Comparison of ENCODE assay signal across 10 cellular contexts in genomic region chr1:228463009-228463558, GRCh38. TPM values are rescaled to one million over a fixed set of nuclear protein-coding genes. Genes with fewer than 3 reads are reported as not detected.
DNase-seq lines count a peak whose midpoint lies in the region; ATAC-seq, FAIRE-seq and TF ChIP-seq lines count a peak whose summit lies in the region.
"Had no signal": no experiment of that assay in that cellular context is flagged by ENCODE, and none has a peak within 500 bp of the region (broad histone marks: within the 10 kb centered on the region; RNA-seq: fewer than 3 reads in every experiment).

No MANE protein-coding gene starts in this region.

- BruUV-seq in GM12878 (replicated peaks; lab: Mats Ljungman, UMichigan): no TSS peak

- intact Hi-C loops in GM12878 (cut with micrococcal nuclease; ENCODE audit: unreplicated experiment): no loop called here

- CTCF ChIA-PET in SK-N-SH (lab: Yijun Ruan, JAX) (interaction anchor here (1.1 to 1.2 kb wide), 3 partner anchors 9 to 133 kb away, joined by 3 read pairs; no protein-coding TSS in a partner anchor), GM12878 (lab: Yijun Ruan, JAX) (interaction anchor here (0.9 kb wide), 1 partner anchor 20 kb away, joined by 3 read pairs; no protein-coding TSS in a partner anchor)

- DNase-seq in SK-N-SH (no peak), MG63 (no peak), GM12878 (ENCODE audit: low read depth, low spot score) (no peak), neural crest cell (ENCODE audit: low read depth, low spot score) (no peak), NCI-H1092 (lab: John Stamatoyannopoulos, UW) (no peak)
- DNase-seq in stimulated activated naive B cell treated with anti-CD40 and anti-IgM and Interleukin-4, amounts not matched to agents 10 μg/mL and 1 μg/mL and 100 μg/mL, for 72 hours: no peak

- RAD21 ChIA-PET in GM12878 (lab: Charles Lee; ENCODE audit: unreplicated experiment): no interaction called here

- H3K36me3 ChIP-seq in SK-N-SH (replicated peaks in 1 of 2; ENCODE audit: control insufficient read depth in 1 of 2, insufficient read depth in 2 of 2, low read length in 1 of 2) (no peaks in the 10 kb centered on the region), MG63 (no peaks in the 10 kb centered on the region), GM12878 (ENCODE audit: control insufficient read depth in 2 of 2, insufficient read depth in 2 of 2, low read length in 1 of 2) (no peaks in the 10 kb centered on the region)
- H3K36me3 ChIP-seq: cardiac muscle cell had no signal

- H3K4me1 ChIP-seq in SK-N-SH (ENCODE audit: control insufficient read depth in 1 of 2, insufficient read depth in 2 of 2, low read depth in 1 of 2, low read length in 1 of 2) (peaks cover 0 to 21% of the 10 kb centered on the region in 2 experiments; a peak in 2 of 4 replicates), GM12878 (ENCODE audit: control insufficient read depth, insufficient read depth, low read length) (no peaks in the 10 kb centered on the region)

- H3K27ac Mint-ChIP-seq in neural crest cell (ENCODE audit: unreplicated experiment): no peak overlapping the region
- H3K27ac Mint-ChIP-seq in stimulated activated naive B cell treated with anti-CD40 and anti-IgM and Interleukin-4, amounts not matched to agents 10 μg/mL and 1 μg/mL and 100 μg/mL, for 72 hours: no peak overlapping the region

- 44% methylated on average over 7 of the region's 7 CpGs for WGBS in SK-N-SH (ENCODE audit: low lambda C conversion rate)
- 14% methylated on average over 7 of the region's 7 CpGs for WGBS in GM12878 (ENCODE audit: insufficient coverage, insufficient replicate concordance, low lambda C conversion rate, missing lambda C conversion rate)

- H3K79me2 ChIP-seq in SK-N-SH (ENCODE audit: insufficient read depth) (no peaks in the 10 kb centered on the region), GM12878 (ENCODE audit: control insufficient read depth, insufficient read depth, low read length) (peaks cover 5% of the 10 kb centered on the region; the same call in 1 of the 2 replicates)

- POLR2A ChIA-PET in SK-N-SH (lab: Yijun Ruan, JAX) (no interaction called here), GM12878 (lab: Charles Lee) (no interaction called here)

- peak overlapping the region; percentile 86 for H3K4me2 ChIP-seq in SK-N-SH
- peak overlapping the region; percentile 86 for H3K4me2 ChIP-seq in GM12878 (ENCODE audit: control insufficient read depth, insufficient read depth)

- TF ChIP-seq RAD21 in SK-N-SH (IDR thresholded peaks at IDR 0.05; ENCODE audit: low read length) (no peak), GM12878 (IDR thresholded peaks at IDR 0.05; ENCODE audit: insufficient read depth, low read depth, low read length) (no peak)

- H3K9me2 ChIP-seq in SK-N-SH: no peaks in the 10 kb centered on the region

- SMC1A ChIA-PET in GM12878 (lab: Charles Lee; ENCODE audit: uncharacterized antibody, unreplicated experiment): no interaction called here

- H3F3A ChIP-seq in SK-N-SH (replicated peaks; ENCODE audit: insufficient read depth): peaks cover 27% of the 10 kb centered on the region

- no peaks in the 10 kb centered on the region for H3K9me3 ChIP-seq in SK-N-SH
- no peaks in the 10 kb centered on the region for H3K9me3 ChIP-seq in MG63
- H3K9me3 ChIP-seq in GM12878 (replicated peaks; ENCODE audit: control insufficient read depth, insufficient read depth, low read length): no peaks in the 10 kb centered on the region

- H3K9me3 Mint-ChIP-seq in neural crest cell: no peaks in the 10 kb centered on the region
- H3K9me3 Mint-ChIP-seq in stimulated activated naive B cell treated with anti-CD40 and anti-IgM and Interleukin-4, amounts not matched to agents 10 μg/mL and 1 μg/mL and 100 μg/mL, for 72 hours: no peaks in the 10 kb centered on the region

- ATAC-seq in SK-N-SH treated with all-trans-retinoic acid at 6 μM for 48 hours: no peak
- no peak for ATAC-seq in GM12878
- ATAC-seq in stimulated activated naive B cell treated with anti-CD40 and anti-IgM and Interleukin-4, amounts not matched to agents 10 μg/mL and 1 μg/mL and 100 μg/mL, for 72 hours (replicated peaks): no peak
- ATAC-seq in GM19395 (IDR thresholded peaks at IDR 0.05; ENCODE audit: unreplicated experiment): no peak

- peaks cover 78% of the 10 kb centered on the region for H3K27me3 Mint-ChIP-seq in neural crest cell (ENCODE audit: low read depth)
- peaks cover 74 to 95% of the 10 kb centered on the region in 2 donors for H3K27me3 Mint-ChIP-seq in stimulated activated naive B cell treated with anti-CD40 and anti-IgM and Interleukin-4, amounts not matched to agents 10 μg/mL and 1 μg/mL and 100 μg/mL, for 72 hours

- peak overlapping the region; percentile 88 for H3K4me3 Mint-ChIP-seq in neural crest cell
- no peak overlapping the region for H3K4me3 Mint-ChIP-seq in stimulated activated naive B cell treated with anti-CD40 and anti-IgM and Interleukin-4, amounts not matched to agents 10 μg/mL and 1 μg/mL and 100 μg/mL, for 72 hours

- H2AFZ ChIP-seq in SK-N-SH (ENCODE audit: low read depth): peak overlapping the region; percentile 92; the same call in 1 of the 2 replicates
- peak overlapping the region; percentile 40 for H2AFZ ChIP-seq in GM12878 (ENCODE audit: control insufficient read depth, low read depth, low read length)

- TF ChIP-seq EP300 in SK-N-SH (IDR thresholded peaks at IDR 0.05; ENCODE audit: borderline replicate concordance in 1 of 2, low read depth in 1 of 2, low read length in 1 of 2) (no peak), GM12878 (IDR thresholded peaks at IDR 0.05; ENCODE audit: borderline replicate concordance in 1 of 2, control insufficient read depth in 1 of 2, low read depth in 2 of 2, low read length in 2 of 2) (no peak)

- no peaks in the 10 kb centered on the region for H3K27me3 ChIP-seq in SK-N-SH (ENCODE audit: insufficient read depth)
- peaks cover 31% of the 10 kb centered on the region for H3K27me3 ChIP-seq in MG63
- no peaks in the 10 kb centered on the region; a peak in 2 of 4 replicates for H3K27me3 ChIP-seq in GM12878 (replicated peaks in 1 of 2; ENCODE audit: control insufficient read depth in 2 of 2, insufficient read depth in 2 of 2, low read length in 1 of 2)

- H3K36me3 Mint-ChIP-seq in neural crest cell (ENCODE audit: low read depth): no peaks in the 10 kb centered on the region
- peaks cover 0 to 3% of the 10 kb centered on the region in 2 donors for H3K36me3 Mint-ChIP-seq in stimulated activated naive B cell treated with anti-CD40 and anti-IgM and Interleukin-4, amounts not matched to agents 10 μg/mL and 1 μg/mL and 100 μg/mL, for 72 hours

- H3K4me3 ChIP-seq in SK-N-SH (ENCODE audit: low read depth in 2 of 2, low read length in 1 of 2) (peak overlapping the region; percentile 65 to 68; a peak in 3 of 4 replicates), MG63 (peak overlapping the region; percentile 46), GM12878 (peak overlapping the region; percentile 68; the same call in 1 of the 2 replicates)

- in situ Hi-C loops in GM12878 (cut with MboI): no loop called here

- peaks cover 46% of the 10 kb centered on the region for H3K4me1 Mint-ChIP-seq in neural crest cell
- peaks cover 25 to 31% of the 10 kb centered on the region in 2 donors for H3K4me1 Mint-ChIP-seq in stimulated activated naive B cell treated with anti-CD40 and anti-IgM and Interleukin-4, amounts not matched to agents 10 μg/mL and 1 μg/mL and 100 μg/mL, for 72 hours

- no peak overlapping the region; a peak in 1 of 4 replicates for H3K27ac ChIP-seq in SK-N-SH (ENCODE audit: low read depth in 2 of 2, low read length in 1 of 2)
- no peak overlapping the region for H3K27ac ChIP-seq in GM12878 (ENCODE audit: control insufficient read depth, insufficient read depth)
- H3K27ac ChIP-seq: cardiac muscle cell had no signal

- TF ChIP-seq CTCF in SK-N-SH (IDR thresholded peaks at IDR 0.05) (no peak), GM12878 (IDR thresholded peaks at IDR 0.05 in 2 of 3, conservative IDR thresholded peaks at IDR 0.05 in 1 of 3; ENCODE audit: control insufficient read depth in 2 of 3, extremely low read depth in 1 of 3, insufficient read depth in 1 of 3, low read depth in 3 of 3, low read length in 3 of 3) (no peak), neural crest cell (conservative IDR thresholded peaks at IDR 0.05) (no peak)

- H4K20me1 ChIP-seq in SK-N-SH (ENCODE audit: insufficient read depth): no peaks in the 10 kb centered on the region
- no peaks in the 10 kb centered on the region for H4K20me1 ChIP-seq in GM12878 (ENCODE audit: control insufficient read depth, insufficient read depth)

- no peak for TF ChIP-seq POLR2A in GM12878 (IDR thresholded peaks at IDR 0.05; ENCODE audit: low read depth, low read length)

- no peak for FAIRE-seq in GM12878 (lab: Jason Lieb, UNC)
- FAIRE-seq: A204.1 had no signal

- peak overlapping the region; percentile 15; the same call in 1 of the 2 replicates for H3K9ac ChIP-seq in SK-N-SH
- H3K9ac ChIP-seq in GM12878 (ENCODE audit: control insufficient read depth, insufficient read depth, low read length): peak overlapping the region; percentile 8

RNA-seq across cellular contexts. Expression of gene RNF187, which starts 24.1 kb away (rescaled TPM):
- 46.0 and 71.1 TPM in 2 replicates for polyA plus RNA-seq in SK-N-SH (2012; rRNA removed)
- 52.3 and 67.2 TPM in 2 replicates for polyA plus RNA-seq in SK-N-SH (2012; cell fraction: cytosol; rRNA removed)
- polyA plus RNA-seq in SK-N-SH (2012; cell fraction: nucleus; rRNA removed): 34.9 and 39.3 TPM in 2 replicates
- 68.1 and 133 TPM in 2 replicates for total RNA-seq in MG63 (2014; rRNA removed; shearing (Covaris generic); ENCODE audit: low replicate concordance)
- total RNA-seq in GM12878 (2013; cell fraction: nucleolus; rRNA removed): 14.5 and 16.0 TPM in 2 replicates
- total RNA-seq in GM12878 (2014; rRNA removed): 27.1 and 40.0 TPM in 2 replicates
- 30.5 and 31.8 TPM in 2 replicates for total RNA-seq in GM12878 (2014; rRNA removed; fragmentation: Illumina TruSeq; extraction: Trizol)
- 116 and 125 TPM in 2 replicates for total RNA-seq in GM12878 (2021)
- polyA plus RNA-seq in GM12878 (2011; ENCODE audit: low read depth): 21.0 TPM
- polyA plus RNA-seq in GM12878 (2011; rRNA removed): 48.3 and 60.6 TPM in 2 replicates
- polyA plus RNA-seq in GM12878 (2011; cell fraction: cytosol; rRNA removed): 75.9 and 79.5 TPM in 2 replicates
- polyA plus RNA-seq in GM12878 (2011; cell fraction: nucleus; rRNA removed): 44.3 and 49.0 TPM in 2 replicates
- polyA plus RNA-seq in GM12878 (2012): 53.3 and 70.1 TPM in 2 replicates
- 15.3 and 37.7 TPM in 2 replicates for polyA plus RNA-seq in GM12878 (2014; fragmentation: Illumina TruSeq; extraction: Trizol)
- polyA plus RNA-seq in GM12878 (2014; fragmentation: Nextera tagmentation; extraction: Ambion mirVana): 1 to 10 TPM; 2.6 to 9.7 TPM
- 41.9 and 45.3 TPM in 2 replicates for polyA plus RNA-seq in GM12878 (2014; rRNA removed)
- polyA plus RNA-seq in GM12878 (2016; fragmentation: Nextera tagmentation; extraction: Ambion mirVana): 10 to 100 TPM in 1 of 2 experiments, 1 to 10 TPM in 1; 9.9 to 14.5 TPM
- polyA minus RNA-seq in GM12878 (2011; rRNA and poly(A)+ RNA removed): 36.0 and 60.5 TPM in 2 replicates
- 27.3 and 34.6 TPM in 2 replicates for polyA minus RNA-seq in GM12878 (2011; cell fraction: cytosol; rRNA and poly(A)+ RNA removed)
- polyA minus RNA-seq in GM12878 (2011; cell fraction: nucleus; rRNA and poly(A)+ RNA removed): 9.1 and 16.1 TPM in 2 replicates
- total RNA-seq in neural crest cell: 117 and 129 TPM in 2 replicates

RNA-seq across cellular contexts. Expression of gene TRIM17, which starts 46.4 kb away (rescaled TPM):
- 1.5 and 1.6 TPM in 2 replicates for polyA plus RNA-seq in SK-N-SH (2012; rRNA removed)
- polyA plus RNA-seq in SK-N-SH (2012; cell fraction: cytosol; rRNA removed): 0.35 and 0.69 TPM in 2 replicates
- 13.2 TPM in 2 replicates for polyA plus RNA-seq in SK-N-SH (2012; cell fraction: nucleus; rRNA removed)
- total RNA-seq in MG63 (2014; rRNA removed; shearing (Covaris generic); ENCODE audit: low replicate concordance): not detected in 2 replicates
- total RNA-seq in GM12878 (2013; cell fraction: nucleolus; rRNA removed): not detected in 2 replicates
- 0.11 TPM in 1 of 2 replicates, not detected in the other for total RNA-seq in GM12878 (2014; rRNA removed)
- total RNA-seq in GM12878 (2014; rRNA removed; fragmentation: Illumina TruSeq; extraction: Trizol): not detected in 2 replicates
- total RNA-seq in GM12878 (2021): not detected in 2 replicates
- polyA plus RNA-seq in GM12878 (2011; ENCODE audit: low read depth): 0.17 TPM
- not detected in 2 replicates for polyA plus RNA-seq in GM12878 (2011; rRNA removed)
- polyA plus RNA-seq in GM12878 (2011; cell fraction: cytosol; rRNA removed): not detected in 2 replicates
- polyA plus RNA-seq in GM12878 (2011; cell fraction: nucleus; rRNA removed): not detected in 2 replicates
- polyA plus RNA-seq in GM12878 (2012): 0.37 and 0.39 TPM in 2 replicates
- polyA plus RNA-seq in GM12878 (2014; fragmentation: Illumina TruSeq; extraction: Trizol): not detected in 2 replicates
- polyA plus RNA-seq in GM12878 (2014; fragmentation: Nextera tagmentation; extraction: Ambion mirVana): not detected
- not detected in 2 replicates for polyA plus RNA-seq in GM12878 (2014; rRNA removed)
- under 1 TPM; 0.16 to 0.32 TPM for polyA plus RNA-seq in GM12878 (2016; fragmentation: Nextera tagmentation; extraction: Ambion mirVana)
- not detected in 2 replicates for polyA minus RNA-seq in GM12878 (2011; rRNA and poly(A)+ RNA removed)
- not detected in 2 replicates for polyA minus RNA-seq in GM12878 (2011; cell fraction: cytosol; rRNA and poly(A)+ RNA removed)
- polyA minus RNA-seq in GM12878 (2011; cell fraction: nucleus; rRNA and poly(A)+ RNA removed): not detected in 2 replicates
- 4.7 and 6.3 TPM in 2 replicates for total RNA-seq in neural crest cell

RNA-seq across cellular contexts. Expression of gene TRIM11, which starts 56.4 kb away (rescaled TPM):
- polyA plus RNA-seq in SK-N-SH (2012; rRNA removed): 11.1 and 16.1 TPM in 2 replicates
- 6.9 and 10.8 TPM in 2 replicates for polyA plus RNA-seq in SK-N-SH (2012; cell fraction: cytosol; rRNA removed)
- 47.1 and 60.3 TPM in 2 replicates for polyA plus RNA-seq in SK-N-SH (2012; cell fraction: nucleus; rRNA removed)
- total RNA-seq in MG63 (2014; rRNA removed; shearing (Covaris generic); ENCODE audit: low replicate concordance): 36.5 and 44.3 TPM in 2 replicates
- total RNA-seq in GM12878 (2013; cell fraction: nucleolus; rRNA removed): 55.6 and 58.1 TPM in 2 replicates
- total RNA-seq in GM12878 (2014; rRNA removed): 16.5 and 17.3 TPM in 2 replicates
- 13.5 TPM in 2 replicates for total RNA-seq in GM12878 (2014; rRNA removed; fragmentation: Illumina TruSeq; extraction: Trizol)
- total RNA-seq in GM12878 (2021): 32.5 and 33.7 TPM in 2 replicates
- 9.5 TPM for polyA plus RNA-seq in GM12878 (2011; ENCODE audit: low read depth)
- polyA plus RNA-seq in GM12878 (2011; rRNA removed): 6.4 and 8.5 TPM in 2 replicates
- polyA plus RNA-seq in GM12878 (2011; cell fraction: cytosol; rRNA removed): 9.4 and 12.8 TPM in 2 replicates
- polyA plus RNA-seq in GM12878 (2011; cell fraction: nucleus; rRNA removed): 43.2 and 61.8 TPM in 2 replicates
- 14.5 and 20.0 TPM in 2 replicates for polyA plus RNA-seq in GM12878 (2012)
- 6.5 and 11.3 TPM in 2 replicates for polyA plus RNA-seq in GM12878 (2014; fragmentation: Illumina TruSeq; extraction: Trizol)
- 1 to 10 TPM; 1.3 to 3.0 TPM for polyA plus RNA-seq in GM12878 (2014; fragmentation: Nextera tagmentation; extraction: Ambion mirVana)
- 18.8 and 24.6 TPM in 2 replicates for polyA plus RNA-seq in GM12878 (2014; rRNA removed)
- 10 to 100 TPM; 12.9 to 15.0 TPM for polyA plus RNA-seq in GM12878 (2016; fragmentation: Nextera tagmentation; extraction: Ambion mirVana)
- polyA minus RNA-seq in GM12878 (2011; rRNA and poly(A)+ RNA removed): 17.0 and 31.3 TPM in 2 replicates
- polyA minus RNA-seq in GM12878 (2011; cell fraction: cytosol; rRNA and poly(A)+ RNA removed): 9.0 and 10.5 TPM in 2 replicates
- 20.8 and 36.9 TPM in 2 replicates for polyA minus RNA-seq in GM12878 (2011; cell fraction: nucleus; rRNA and poly(A)+ RNA removed)
- 38.4 and 45.3 TPM in 2 replicates for total RNA-seq in neural crest cell
